29 cellular contexts compared by ENCODE assay signal in the genomic region with DNA sequence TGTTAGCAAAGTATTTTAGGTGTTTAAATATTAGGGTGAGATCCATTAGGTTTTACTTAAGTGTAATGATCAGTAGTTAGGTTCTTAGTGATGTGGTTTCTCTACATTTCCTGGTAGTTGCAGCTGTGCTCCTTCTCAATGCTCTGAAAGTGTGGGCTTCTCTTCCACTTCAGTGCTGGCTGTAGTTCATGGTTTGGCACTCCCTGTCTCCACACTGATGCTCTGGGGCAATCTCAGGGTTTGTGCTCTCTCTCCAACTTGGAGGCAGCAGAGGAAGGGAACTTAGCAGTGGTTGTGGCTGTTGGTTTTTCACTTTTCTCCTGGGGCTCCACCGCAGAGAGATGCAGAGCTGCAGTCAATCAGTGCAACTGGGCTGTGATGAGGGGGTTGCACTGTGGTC.
"Had no signal": no experiment of that assay in that cellular context is flagged by ENCODE, and none has a peak within 500 bp of the region (broad histone marks: within the 10 kb centered on the region; RNA-seq: fewer than 3 reads in every experiment).

No MANE protein-coding gene starts in this region.

- H3K27ac ChIP-seq: ascending aorta, cardiac muscle cell, VCaP had no signal

- H3K36me3 ChIP-seq: ascending aorta, cardiac muscle cell had no signal

- H3K4me3 ChIP-seq: ascending aorta, cardiac muscle cell had no signal

- DNase-seq: activated B cell treated with CpG ODN at 0.5 μM for 24 hours; activated CD4-positive, alpha-beta memory T cell treated with anti-CD3 and anti-CD28 coated beads for 36 hours; activated CD4-positive, alpha-beta T cell treated with anti-CD3 and anti-CD28 coated beads for 4 hours; activated CD4-positive, alpha-beta T cell treated with anti-CD3 and anti-CD28 coated beads, Interleukin-2, amount 10 ng/mL, durations not matched to agents 24 days and 14 days; activated CD4-positive, alpha-beta T cell treated with anti-CD3 and anti-CD28 coated beads, Interleukin-2, amount 50 U/mL, for 1 hour; activated CD4-positive, alpha-beta T cell treated with anti-CD3 and anti-CD28 coated beads, Interleukin-2, amount 50 U/mL, for 4 hours; activated CD4-positive, CD25-positive, alpha-beta regulatory T cell treated with anti-CD3 and anti-CD28 coated beads, Interleukin-2, amount 50 U/mL, for 72 hours; activated CD8-positive, alpha-beta memory T cell treated with anti-CD3 and anti-CD28 coated beads, Interleukin-2, amount 50 U/mL, for 4 hours; activated CD8-positive, alpha-beta T cell treated with anti-CD3 and anti-CD28 coated beads for 36 hours; activated effector memory CD4-positive, alpha-beta T cell treated with Interleukin-2 at 50 U/mL for 16 hours; activated gamma-delta T cell; activated naive CD4-positive, alpha-beta T cell treated with anti-CD3 and anti-CD28 coated beads, Interleukin-2, amount 10 ng/mL, durations not matched to agents 7 days and 5 days; activated naive CD4-positive, alpha-beta T cell treated with Interleukin-2 at 50 U/mL for 16 hours; activated naive CD8-positive, alpha-beta T cell treated with anti-CD3 and anti-CD28 coated beads, Interleukin-2, amount 10 ng/mL, durations not matched to agents 7 days and 5 days; activated naive CD8-positive, alpha-beta T cell treated with anti-CD3 and anti-CD28 coated beads, Interleukin-2, amount 50 U/mL, for 24 hours; activated T-cell treated with anti-CD3 and anti-CD28 coated beads for 4 hours; activated T-cell treated with anti-CD3 and anti-CD28 coated beads, Interleukin-2, amount 50 U/mL, for 1 hour; activated T-cell treated with anti-CD3 and anti-CD28 coated beads, Interleukin-2, amount 50 U/mL, for 48 hours; amygdala; anterior cingulate cortex; caudate nucleus; cerebellar nuclear complex; T-helper 2 cell; T-helper 9 cell had no signal

- H3K4me1 ChIP-seq: ascending aorta had no signal

- FAIRE-seq: bronchial epithelial cell, TTC549 had no signal

- H3K27me3 ChIP-seq: ascending aorta, cardiac muscle cell had no signal

- ATAC-seq: activated CD8-positive, alpha-beta T cell treated with anti-CD3 and anti-CD28 coated beads for 36 hours; activated naive CD8-positive, alpha-beta T cell treated with anti-CD3 and anti-CD28 coated beads, Interleukin-2, amount 50 U/mL, for 24 hours had no signal
